9 cellular contexts compared by ENCODE assay signal in the genomic region with DNA sequence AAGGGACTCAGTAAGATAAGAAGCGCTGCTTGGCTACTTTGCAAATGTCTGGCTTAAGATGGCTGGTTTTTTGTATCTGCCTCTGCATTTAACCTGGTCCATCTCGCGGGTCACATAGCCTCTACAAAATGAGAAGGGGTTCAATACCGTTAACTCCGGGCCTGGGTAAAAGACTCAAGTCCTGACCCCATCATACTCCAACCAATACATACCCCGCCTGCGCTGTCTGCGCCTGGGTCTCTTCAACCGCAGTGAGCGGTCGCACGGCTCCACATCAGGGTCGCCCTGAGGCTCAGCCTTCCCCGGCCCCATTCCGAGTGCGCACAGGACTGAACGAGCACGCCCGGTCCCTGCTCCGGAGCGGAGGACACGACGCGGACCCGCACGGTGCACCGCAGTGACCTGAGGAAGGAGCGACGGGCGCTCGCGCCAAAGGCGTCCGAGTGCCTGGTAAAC. TPM values are rescaled to one million over a fixed set of nuclear protein-coding genes. Genes with fewer than 3 reads are reported as not detected.
A peak's percentile ranks its signal among the peaks of the same experiment; 100 is the strongest.
DNase-seq lines count a peak whose midpoint lies in the region; ATAC-seq and TF ChIP-seq lines count a peak whose summit lies in the region.
"Had no signal": no experiment of that assay in that cellular context is flagged by ENCODE, and none has a peak within 500 bp of the region (broad histone marks: within the 10 kb centered on the region; RNA-seq: fewer than 3 reads in every experiment).

No MANE protein-coding gene starts in this region.

- no peaks in the 10 kb centered on the region for H3K4me1 ChIP-seq in NT2/D1 (ENCODE audit: insufficient read depth, insufficient read length)
- H3K4me1 ChIP-seq in endodermal cell (ENCODE audit: control insufficient read depth, insufficient read depth, low read length) = no peaks in the 10 kb centered on the region

- H3K4me1 Mint-ChIP-seq in endodermal cell = peaks cover 14% of the 10 kb centered on the region
- H3K4me1 Mint-ChIP-seq in progenitor cell of endocrine pancreas (ENCODE audit: low read depth) = peaks cover 14% of the 10 kb centered on the region

- peak overlapping the region; percentile 83 for H3K9ac ChIP-seq in NT2/D1 (ENCODE audit: insufficient read length, low read depth)
- H3K9ac ChIP-seq in endodermal cell (ENCODE audit: extremely low read depth, low read length, poor library complexity, severe bottlenecking) = peak overlapping the region; percentile 73

- no peak for DNase-seq in NT2/D1 (ENCODE audit: low read depth, low spot score)
- DNase-seq in endodermal cell = no peak
- no peak for DNase-seq in progenitor cell of endocrine pancreas (ENCODE audit: low spot score, unreplicated experiment)
- no peak for DNase-seq in NOMO-1 treated with dmso at 0.1 percent for 144 hours (lab: John Stamatoyannopoulos, UW; ENCODE audit: unreplicated experiment)
- DNase-seq in activated CD8-positive, alpha-beta memory T cell treated with anti-CD3 and anti-CD28 coated beads, Interleukin-2, amount 50 U/mL, for 4 hours = no peak

- H3K36me3 Mint-ChIP-seq in endodermal cell (ENCODE audit: low read depth) = peaks cover 28% of the 10 kb centered on the region
- H3K36me3 Mint-ChIP-seq in progenitor cell of endocrine pancreas (ENCODE audit: insufficient read depth) = peaks cover 10% of the 10 kb centered on the region

- peak overlapping the region; percentile 78 for H3K27ac ChIP-seq in endodermal cell (ENCODE audit: low read depth, low read length)

- H3K27ac Mint-ChIP-seq in endodermal cell (peak overlapping the region; percentile 95), progenitor cell of endocrine pancreas (peak overlapping the region; percentile 94)

- H3K27me3 Mint-ChIP-seq in endodermal cell (ENCODE audit: insufficient read depth) = no peaks in the 10 kb centered on the region
- no peaks in the 10 kb centered on the region for H3K27me3 Mint-ChIP-seq in progenitor cell of endocrine pancreas

- ATAC-seq in GM18498 (IDR thresholded peaks at IDR 0.05; ENCODE audit: unreplicated experiment) (peak; percentile 28), GM21529 (IDR thresholded peaks at IDR 0.05; ENCODE audit: unreplicated experiment) (no peak), HG02610 (IDR thresholded peaks at IDR 0.05; ENCODE audit: unreplicated experiment) (no peak)

- H3K4me3 Mint-ChIP-seq in endodermal cell (peak overlapping the region; percentile 79), progenitor cell of endocrine pancreas (ENCODE audit: low read depth) (peak overlapping the region; percentile 95)

- no peaks in the 10 kb centered on the region for H3K27me3 ChIP-seq in NT2/D1 (ENCODE audit: insufficient read depth, insufficient read length)
- no peaks in the 10 kb centered on the region for H3K27me3 ChIP-seq in endodermal cell (ENCODE audit: control insufficient read depth, insufficient read depth, low read length, poor library complexity, severe bottlenecking)

- WGBS in endodermal cell (ENCODE audit: insufficient coverage in 1 of 2, insufficient read length in 1 of 2), 2 experiments = 2 to 3% methylated on average over 17 to 34 of the region's 34 CpGs

- peaks cover 15% of the 10 kb centered on the region for H3K36me3 ChIP-seq in NT2/D1 (ENCODE audit: insufficient read depth, insufficient read length, low read length)
- peaks cover 18% of the 10 kb centered on the region for H3K36me3 ChIP-seq in endodermal cell (ENCODE audit: control insufficient read depth, insufficient read depth, low read length)

- H3K9me3 ChIP-seq in NT2/D1 (ENCODE audit: insufficient read depth, low read length) = peaks cover 9% of the 10 kb centered on the region; the same call in 1 of the 2 replicates
- peaks cover 9% of the 10 kb centered on the region for H3K9me3 ChIP-seq in endodermal cell (ENCODE audit: control insufficient read depth, low read length)

- TF ChIP-seq CTCF in endodermal cell (conservative IDR thresholded peaks at IDR 0.05) = no peak
- no peak for TF ChIP-seq CTCF in progenitor cell of endocrine pancreas (IDR thresholded peaks at IDR 0.05; ENCODE audit: unreplicated experiment)

- H3K9me3 Mint-ChIP-seq in endodermal cell = peaks cover 10% of the 10 kb centered on the region
- peaks cover 4% of the 10 kb centered on the region for H3K9me3 Mint-ChIP-seq in progenitor cell of endocrine pancreas (ENCODE audit: low read depth)

- H3K4me3 ChIP-seq in NT2/D1 (ENCODE audit: insufficient read length, low read depth) (peak overlapping the region; percentile 88), endodermal cell (ENCODE audit: low read length) (peak overlapping the region; percentile 87)

RNA-seq across cellular contexts. Expression of a gene that starts 0.6 kb away (rescaled TPM):
- total RNA-seq in endodermal cell = 100 to 1,000 TPM; 198 to 217 TPM
- polyA plus RNA-seq in endodermal cell (2013, experiment 1 of 2) = 295 TPM
- 279 TPM for polyA plus RNA-seq in endodermal cell (2013, experiment 2 of 2)
- total RNA-seq in progenitor cell of endocrine pancreas = 254 and 263 TPM in 2 replicates

RNA-seq across cellular contexts. Expression of a gene that starts 31.9 kb away (rescaled TPM):
- total RNA-seq in endodermal cell (10 to 100 TPM; 23.1 to 30.8 TPM), progenitor cell of endocrine pancreas (22.2 and 22.5 TPM in 2 replicates)
- 22.5 TPM for polyA plus RNA-seq in endodermal cell (2013, experiment 1 of 2)
- 25.0 TPM for polyA plus RNA-seq in endodermal cell (2013, experiment 2 of 2)

RNA-seq across cellular contexts. Expression of a gene that starts 51.5 kb away (rescaled TPM):
- total RNA-seq in endodermal cell (1 to 10 TPM in 1 of 2 donors, under 1 TPM in 1; 0.53 to 1.3 TPM), progenitor cell of endocrine pancreas (1.0 and 2.0 TPM in 2 replicates)
- polyA plus RNA-seq in endodermal cell (2013, experiment 1 of 2) = 0.89 TPM
- 1.1 TPM for polyA plus RNA-seq in endodermal cell (2013, experiment 2 of 2)
- total RNA-seq: T-helper 1 cell treated with Interleukin-12 subunit alpha and Interleukin-12 subunit beta and Interleukin-4 antibody, amounts not matched to agents 30 ng/mL and 1 ng/mL, for 36 hours had no signal
